Comparison of ENCODE assay signal across 19 cellular contexts in the genomic region with DNA sequence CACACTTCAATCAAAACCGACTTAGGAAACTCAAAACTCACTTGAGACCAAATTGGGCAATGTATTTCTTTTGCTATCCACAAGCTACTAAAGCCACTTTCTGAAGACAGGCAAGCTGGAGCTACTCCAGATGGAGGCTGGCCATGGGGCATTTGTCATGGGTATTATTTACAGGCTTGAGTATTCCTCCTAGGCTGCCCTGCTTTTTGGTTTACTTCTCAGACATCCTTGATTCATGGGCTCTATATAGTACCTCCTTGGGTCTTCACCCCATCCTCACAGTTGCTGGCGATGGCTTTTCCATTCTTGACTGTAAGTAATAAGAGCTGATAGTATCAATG.
"Had no signal": no experiment of that assay in that cellular context is flagged by ENCODE, and none has a peak within 500 bp of the region (broad histone marks: within the 10 kb centered on the region; RNA-seq: fewer than 3 reads in every experiment).

No MANE protein-coding gene starts in this region.

- H3K27me3 ChIP-seq: gastroesophageal sphincter, neural progenitor cell, pancreas, tibial artery, upper lobe of left lung, uterus had no signal

- H3K4me3 ChIP-seq: gastroesophageal sphincter, left ventricle myocardium inferior, lower lobe of right lung, neural progenitor cell, pancreas, prostate gland, smooth muscle cell, tibial artery, upper lobe of left lung, uterus had no signal

- H3K9me3 Mint-ChIP-seq: dendritic cell treated with granulocyte-macrophage colony-stimulating factor and Interleukin-4, amounts not matched to agents 40 ng/mL and 50 ng/mL, for 4 days; natural killer cell treated with Interleukin-12 subunit alpha and Interleukin-12 subunit beta and Interleukin-15 and Interleukin-18, amount 100 ng/mL, for 72 hours; neural progenitor cell had no signal

- H3K36me3 Mint-ChIP-seq: memory B cell; mesothelial cell of epicardium; natural killer cell treated with Interleukin-12 subunit alpha and Interleukin-12 subunit beta and Interleukin-15 and Interleukin-18, amount 100 ng/mL, for 72 hours; neural progenitor cell had no signal

- H2AFZ ChIP-seq: neural progenitor cell had no signal

- H3K36me3 ChIP-seq: gastroesophageal sphincter, left ventricle myocardium inferior, lower lobe of right lung, neural progenitor cell, pancreas, prostate gland, tibial artery, upper lobe of left lung, uterus had no signal

- H3K9ac ChIP-seq: neural progenitor cell had no signal

- ATAC-seq: lower lobe of right lung; natural killer cell treated with Interleukin-12 subunit alpha and Interleukin-12 subunit beta and Interleukin-15 and Interleukin-18, amount 100 ng/mL, for 72 hours; pancreas had no signal

- H3K4me1 ChIP-seq: gastroesophageal sphincter, left ventricle myocardium inferior, lower lobe of right lung, neural progenitor cell, pancreas, prostate gland, tibial artery, upper lobe of left lung, uterus had no signal

- H3K4me2 ChIP-seq: neural progenitor cell, smooth muscle cell had no signal

- H3K27ac ChIP-seq: left ventricle myocardium inferior, lower lobe of right lung, neural progenitor cell, pancreas, prostate gland, tibial artery, upper lobe of left lung, uterus had no signal

- H3K9me3 ChIP-seq: lower lobe of right lung, pancreas, prostate gland, tibial artery, upper lobe of left lung, uterus had no signal

- H3K4me3 Mint-ChIP-seq: dendritic cell treated with granulocyte-macrophage colony-stimulating factor and Interleukin-4, amounts not matched to agents 40 ng/mL and 50 ng/mL, for 4 days; memory B cell; mesothelial cell of epicardium; natural killer cell treated with Interleukin-12 subunit alpha and Interleukin-12 subunit beta and Interleukin-15 and Interleukin-18, amount 100 ng/mL, for 72 hours; neural progenitor cell had no signal

- DNase-seq: glutamatergic neuron; left ventricle myocardium inferior; lower lobe of right lung; nucleus accumbens; retina; stimulated activated CD4-positive, alpha-beta T cell treated with anti-CD3 and anti-CD28 coated beads, Interleukin-2, amount 100 ng/mL, for 48 hours; stimulated activated naive CD4-positive, alpha-beta T cell treated with Interleukin-2 at 50 U/mL for 16 hours; upper lobe of left lung had no signal

- H3K4me1 Mint-ChIP-seq: mesothelial cell of epicardium, neural progenitor cell had no signal

- H3K27ac Mint-ChIP-seq: dendritic cell treated with granulocyte-macrophage colony-stimulating factor and Interleukin-4, amounts not matched to agents 40 ng/mL and 50 ng/mL, for 4 days; memory B cell; mesothelial cell of epicardium; natural killer cell treated with Interleukin-12 subunit alpha and Interleukin-12 subunit beta and Interleukin-15 and Interleukin-18, amount 100 ng/mL, for 72 hours; neural progenitor cell had no signal
